15 cellular contexts compared by ENCODE assay signal in genomic region chr17:80742581-80743180, GRCh38.
DNase-seq lines count a peak whose midpoint lies in the region; ATAC-seq and TF ChIP-seq lines count a peak whose summit lies in the region.
"Had no signal": no experiment of that assay in that cellular context is flagged by ENCODE, and none has a peak within 500 bp of the region (broad histone marks: within the 10 kb centered on the region; RNA-seq: fewer than 3 reads in every experiment).

No MANE protein-coding gene starts in this region.

- peaks cover 69% of the 10 kb centered on the region for H3K4me1 Mint-ChIP-seq in activated naive CD4-positive, alpha-beta T cell treated with anti-CD3 and anti-CD28 coated beads, Interleukin-2, amount 50 U/mL, for 24 hours
- peaks cover 53% of the 10 kb centered on the region for H3K4me1 Mint-ChIP-seq in dendritic cell treated with granulocyte-macrophage colony-stimulating factor and Interleukin-4, amounts not matched to agents 40 ng/mL and 50 ng/mL, for 4 days (ENCODE audit: low read depth)
- H3K4me1 Mint-ChIP-seq in stimulated activated naive CD8-positive, alpha-beta T cell treated with anti-CD3 and anti-CD28 coated beads, Interleukin-15, amount 100 ng/mL, for 72 hours, result peaks cover 72% of the 10 kb centered on the region
- H3K4me1 Mint-ChIP-seq: mesothelial cell of epicardium had no signal

- H2AFZ ChIP-seq in OCI-LY1 (ENCODE audit: low read length), result no peak overlapping the region

- TF ChIP-seq CTCF in OCI-LY1 (IDR thresholded peaks at IDR 0.05; ENCODE audit: low read length), result no peak

- H3K79me2 ChIP-seq in OCI-LY1 (ENCODE audit: insufficient read depth, low read length), result peaks cover 20% of the 10 kb centered on the region; the same call in 1 of the 2 replicates

- no peak overlapping the region; the same call in 1 of the 2 replicates for H3K4me2 ChIP-seq in OCI-LY1 (ENCODE audit: low read length)

- peaks cover 89% of the 10 kb centered on the region for H3K36me3 ChIP-seq in OCI-LY1 (ENCODE audit: insufficient read depth, low read length)
- H3K36me3 ChIP-seq: pancreas, vagina had no signal

- H3K27me3 ChIP-seq in OCI-LY1 (ENCODE audit: insufficient read depth, low read length), result no peaks in the 10 kb centered on the region
- H3K27me3 ChIP-seq: foreskin keratinocyte, MG63, pancreas, vagina had no signal

- H3K9me2 ChIP-seq in OCI-LY1 (ENCODE audit: low read depth, low read length), result no peaks in the 10 kb centered on the region

- DNase-seq in activated naive CD4-positive, alpha-beta T cell (lab: John Stamatoyannopoulos, UW), result no peak
- no peak for DNase-seq in stimulated activated naive CD8-positive, alpha-beta T cell treated with anti-CD3 and anti-CD28 coated beads, Interleukin-15, amount 100 ng/mL, for 72 hours
- DNase-seq in NCI-H2107 treated with DMSO at 0.1 percent for 48 hours (lab: John Stamatoyannopoulos, UW; ENCODE audit: unreplicated experiment) (no peak), DMS153 treated with DMSO at 0.1 percent for 48 hours (lab: John Stamatoyannopoulos, UW; ENCODE audit: unreplicated experiment) (no peak)
- DNase-seq: DMS153, foreskin keratinocyte, MG63, NCI-H1930, pancreas had no signal

- H3K27me3 Mint-ChIP-seq in activated naive CD4-positive, alpha-beta T cell treated with anti-CD3 and anti-CD28 coated beads, Interleukin-2, amount 50 U/mL, for 24 hours, result no peaks in the 10 kb centered on the region
- no peaks in the 10 kb centered on the region for H3K27me3 Mint-ChIP-seq in dendritic cell treated with granulocyte-macrophage colony-stimulating factor and Interleukin-4, amounts not matched to agents 40 ng/mL and 50 ng/mL, for 4 days
- H3K27me3 Mint-ChIP-seq in stimulated activated naive CD8-positive, alpha-beta T cell treated with anti-CD3 and anti-CD28 coated beads, Interleukin-15, amount 100 ng/mL, for 72 hours, result no peaks in the 10 kb centered on the region
- H3K27me3 Mint-ChIP-seq: B cell had no signal

- H3K4me1 ChIP-seq in OCI-LY1 (ENCODE audit: insufficient read depth, low read length, severe bottlenecking), result peaks cover 29% of the 10 kb centered on the region
- H3K4me1 ChIP-seq: foreskin keratinocyte, pancreas, vagina had no signal

- H3K4me3 ChIP-seq in OCI-LY1 (ENCODE audit: low read depth, low read length, poor library complexity, severe bottlenecking), result no peak overlapping the region
- H3K4me3 ChIP-seq: MG63, pancreas, vagina had no signal

- no peaks in the 10 kb centered on the region for H4K20me1 ChIP-seq in OCI-LY1 (ENCODE audit: insufficient read depth, low read length)

- no peak overlapping the region for H3K9ac ChIP-seq in OCI-LY1 (ENCODE audit: low read length)

- H3K27ac Mint-ChIP-seq in activated naive CD4-positive, alpha-beta T cell treated with anti-CD3 and anti-CD28 coated beads, Interleukin-2, amount 50 U/mL, for 24 hours, result peak overlapping the region; percentile 79
- H3K27ac Mint-ChIP-seq in dendritic cell treated with granulocyte-macrophage colony-stimulating factor and Interleukin-4, amounts not matched to agents 40 ng/mL and 50 ng/mL, for 4 days, result peak overlapping the region; percentile 11
- H3K27ac Mint-ChIP-seq in stimulated activated naive CD8-positive, alpha-beta T cell treated with anti-CD3 and anti-CD28 coated beads, Interleukin-15, amount 100 ng/mL, for 72 hours, result peak overlapping the region in 1 of 2 donors; percentile 0
- H3K27ac Mint-ChIP-seq: B cell, mesothelial cell of epicardium had no signal

- intact Hi-C loops in dendritic cell treated with granulocyte-macrophage colony-stimulating factor and Interleukin-4, amounts not matched to agents 40 ng/mL and 50 ng/mL, for 4 days (cut with micrococcal nuclease), result no loop called here

- no peak for ATAC-seq in stimulated activated naive CD8-positive, alpha-beta T cell treated with anti-CD3 and anti-CD28 coated beads, Interleukin-15, amount 100 ng/mL, for 72 hours
- ATAC-seq: foreskin keratinocyte had no signal

- H3K36me3 Mint-ChIP-seq in activated naive CD4-positive, alpha-beta T cell treated with anti-CD3 and anti-CD28 coated beads, Interleukin-2, amount 50 U/mL, for 24 hours, result peaks cover 16% of the 10 kb centered on the region
- peaks cover 29% of the 10 kb centered on the region for H3K36me3 Mint-ChIP-seq in dendritic cell treated with granulocyte-macrophage colony-stimulating factor and Interleukin-4, amounts not matched to agents 40 ng/mL and 50 ng/mL, for 4 days (ENCODE audit: low read depth)

- H3K27ac ChIP-seq in OCI-LY1 (ENCODE audit: low read depth, low read length, poor library complexity, severe bottlenecking), result peak overlapping the region; percentile 67
- H3K27ac ChIP-seq: foreskin keratinocyte, pancreas, vagina had no signal

- H3K9me3 ChIP-seq in OCI-LY1 (ENCODE audit: low read length), result no peaks in the 10 kb centered on the region
- H3K9me3 ChIP-seq: pancreas, vagina had no signal

- no peaks in the 10 kb centered on the region for H3F3A ChIP-seq in OCI-LY1 (ENCODE audit: insufficient read depth, low read length)

- H3K9me3 Mint-ChIP-seq in activated naive CD4-positive, alpha-beta T cell treated with anti-CD3 and anti-CD28 coated beads, Interleukin-2, amount 50 U/mL, for 24 hours, result no peaks in the 10 kb centered on the region
- no peaks in the 10 kb centered on the region for H3K9me3 Mint-ChIP-seq in dendritic cell treated with granulocyte-macrophage colony-stimulating factor and Interleukin-4, amounts not matched to agents 40 ng/mL and 50 ng/mL, for 4 days
- H3K9me3 Mint-ChIP-seq in stimulated activated naive CD8-positive, alpha-beta T cell treated with anti-CD3 and anti-CD28 coated beads, Interleukin-15, amount 100 ng/mL, for 72 hours, result peaks cover 8 to 14% of the 10 kb centered on the region in 2 donors

- peak overlapping the region; percentile 78 for H3K4me3 Mint-ChIP-seq in activated naive CD4-positive, alpha-beta T cell treated with anti-CD3 and anti-CD28 coated beads, Interleukin-2, amount 50 U/mL, for 24 hours
- H3K4me3 Mint-ChIP-seq in dendritic cell treated with granulocyte-macrophage colony-stimulating factor and Interleukin-4, amounts not matched to agents 40 ng/mL and 50 ng/mL, for 4 days, result no peak overlapping the region
- H3K4me3 Mint-ChIP-seq in stimulated activated naive CD8-positive, alpha-beta T cell treated with anti-CD3 and anti-CD28 coated beads, Interleukin-15, amount 100 ng/mL, for 72 hours, result peak overlapping the region; percentile 69 to 71
- H3K4me3 Mint-ChIP-seq: B cell, mesothelial cell of epicardium had no signal
